18 cellular contexts compared by ENCODE assay signal in genomic region chr5:142461028-142461427, GRCh38.
DNase-seq lines count a peak whose midpoint lies in the region; ATAC-seq and TF ChIP-seq lines count a peak whose summit lies in the region.
"Had no signal": no experiment of that assay in that cellular context is flagged by ENCODE, and none has a peak within 500 bp of the region (broad histone marks: within the 10 kb centered on the region; RNA-seq: fewer than 3 reads in every experiment).

No MANE protein-coding gene starts in this region.

- no peaks in the 10 kb centered on the region for H3K27me3 ChIP-seq in neural cell (ENCODE audit: insufficient read depth, low read depth, low read length)
- H3K27me3 ChIP-seq in stomach = no peaks in the 10 kb centered on the region
- H3K27me3 ChIP-seq in suprapubic skin = no peaks in the 10 kb centered on the region
- H3K27me3 ChIP-seq: BLaER1 treated with 17β-estradiol and CSF1 and Interleukin-3, amounts not matched to agents 10 nM and 100 nM had no signal

- H3K27ac ChIP-seq in neural cell (ENCODE audit: low read length) (peak overlapping the region; percentile 70), stomach (no peak overlapping the region), suprapubic skin (no peak overlapping the region)
- H3K27ac ChIP-seq: BLaER1 treated with 17β-estradiol and CSF1 and Interleukin-3, amounts not matched to agents 10 nM and 100 nM had no signal

- H2AFZ ChIP-seq in neural cell (ENCODE audit: low read depth, low read length) = peak overlapping the region; percentile 10

- H3K79me2 ChIP-seq in neural cell (replicated peaks; ENCODE audit: insufficient read depth, low read length) = no peaks in the 10 kb centered on the region

- H4K20me1 ChIP-seq in neural cell (ENCODE audit: insufficient read depth) = no peaks in the 10 kb centered on the region
- H4K20me1 ChIP-seq: BLaER1 treated with 17β-estradiol and CSF1 and Interleukin-3, amounts not matched to agents 10 nM and 100 nM had no signal

- no peaks in the 10 kb centered on the region for H3F3A ChIP-seq in neural cell (ENCODE audit: insufficient read depth, low read length, poor library complexity, severe bottlenecking)

- TF ChIP-seq POLR2A in stomach (IDR thresholded peaks at IDR 0.05) (no peak), suprapubic skin (IDR thresholded peaks at IDR 0.05) (no peak)

- H3K4me1 ChIP-seq in stomach (peaks cover 0 to 4% (median 1%) of the 10 kb centered on the region in 4 donors), suprapubic skin (peaks cover 1% of the 10 kb centered on the region)

- no peaks in the 10 kb centered on the region for H3K27me3 Mint-ChIP-seq in activated naive CD8-positive, alpha-beta T cell treated with anti-CD3 and anti-CD28 coated beads, Interleukin-2, amount 50 U/mL, for 24 hours
- no peaks in the 10 kb centered on the region for H3K27me3 Mint-ChIP-seq in activated naive CD8-positive, alpha-beta T cell treated with anti-CD3 and anti-CD28 coated beads for 36 hours
- no peaks in the 10 kb centered on the region for H3K27me3 Mint-ChIP-seq in activated T-helper 17 cell treated with anti-CD3 and anti-CD28 coated beads, Interleukin-2, amount 50 U/mL, for 72 hours

- no peak overlapping the region for H3K4me2 ChIP-seq in neural cell (ENCODE audit: low read length)
- H3K4me2 ChIP-seq: BLaER1 treated with 17β-estradiol and CSF1 and Interleukin-3, amounts not matched to agents 10 nM and 100 nM had no signal

- H3K9ac ChIP-seq in neural cell (ENCODE audit: low read length) = no peak overlapping the region
- H3K9ac ChIP-seq: BLaER1 treated with 17β-estradiol and CSF1 and Interleukin-3, amounts not matched to agents 10 nM and 100 nM had no signal

- H3K36me3 ChIP-seq in neural cell (ENCODE audit: insufficient read depth, low read length) = no peaks in the 10 kb centered on the region
- H3K36me3 ChIP-seq in stomach = no peaks in the 10 kb centered on the region
- H3K36me3 ChIP-seq in suprapubic skin = no peaks in the 10 kb centered on the region

- H3K9me2 ChIP-seq in neural cell (ENCODE audit: insufficient read depth, low read length) = no peaks in the 10 kb centered on the region

- TF ChIP-seq RAD21 in neural cell (conservative IDR thresholded peaks at IDR 0.05) = no peak

- H3K9me3 ChIP-seq in neural cell (ENCODE audit: low read length) (no peaks in the 10 kb centered on the region), stomach (peaks cover 0 to 8% (median 0%) of the 10 kb centered on the region in 4 donors), suprapubic skin (no peaks in the 10 kb centered on the region)

- H3K4me1 Mint-ChIP-seq in activated naive CD8-positive, alpha-beta T cell treated with anti-CD3 and anti-CD28 coated beads, Interleukin-2, amount 50 U/mL, for 24 hours = peaks cover 5% of the 10 kb centered on the region
- no peaks in the 10 kb centered on the region for H3K4me1 Mint-ChIP-seq in activated naive CD8-positive, alpha-beta T cell treated with anti-CD3 and anti-CD28 coated beads for 36 hours
- H3K4me1 Mint-ChIP-seq in activated T-helper 17 cell treated with anti-CD3 and anti-CD28 coated beads, Interleukin-2, amount 50 U/mL, for 72 hours = peaks cover 9% of the 10 kb centered on the region

- intact Hi-C loops in stomach (cut with DNase I; ENCODE audit: low total_unique reads) = no loop called here

- WGBS in stomach, 5 donors = 76 to 82% (median 80%) methylated on average over 4 of the region's 4 CpGs
- 80% methylated on average over 4 of the region's 4 CpGs for WGBS in suprapubic skin

- H3K4me3 Mint-ChIP-seq in activated naive CD8-positive, alpha-beta T cell treated with anti-CD3 and anti-CD28 coated beads, Interleukin-2, amount 50 U/mL, for 24 hours = no peak overlapping the region
- no peak overlapping the region for H3K4me3 Mint-ChIP-seq in activated naive CD8-positive, alpha-beta T cell treated with anti-CD3 and anti-CD28 coated beads for 36 hours
- H3K4me3 Mint-ChIP-seq in activated T-helper 17 cell treated with anti-CD3 and anti-CD28 coated beads, Interleukin-2, amount 50 U/mL, for 72 hours = no peak overlapping the region
- H3K4me3 Mint-ChIP-seq: B cell; CD8-positive, alpha-beta T cell; H9 had no signal

- H3K4me3 ChIP-seq in neural cell (ENCODE audit: low read length) (peak overlapping the region; percentile 32), stomach (no peak overlapping the region), suprapubic skin (no peak overlapping the region)
- H3K4me3 ChIP-seq: BLaER1 treated with 17β-estradiol and CSF1 and Interleukin-3, amounts not matched to agents 10 nM and 100 nM; GM12878 had no signal

- TF ChIP-seq CTCF in neural cell (IDR thresholded peaks at IDR 0.05; ENCODE audit: poor library complexity, severe bottlenecking) (no peak), stomach (IDR thresholded peaks at IDR 0.05) (no peak), suprapubic skin (IDR thresholded peaks at IDR 0.05) (no peak)

- TF ChIP-seq EP300 in neural cell (conservative IDR thresholded peaks at IDR 0.05; ENCODE audit: poor library complexity, severe bottlenecking) = peak; percentile 86
- TF ChIP-seq EP300 in stomach (IDR thresholded peaks at IDR 0.05) = no peak
- no peak for TF ChIP-seq EP300 in suprapubic skin (IDR thresholded peaks at IDR 0.05)

- H3K36me3 Mint-ChIP-seq in activated naive CD8-positive, alpha-beta T cell treated with anti-CD3 and anti-CD28 coated beads, Interleukin-2, amount 50 U/mL, for 24 hours (ENCODE audit: low read depth) = no peaks in the 10 kb centered on the region
- no peaks in the 10 kb centered on the region for H3K36me3 Mint-ChIP-seq in activated naive CD8-positive, alpha-beta T cell treated with anti-CD3 and anti-CD28 coated beads for 36 hours
- H3K36me3 Mint-ChIP-seq in activated T-helper 17 cell treated with anti-CD3 and anti-CD28 coated beads, Interleukin-2, amount 50 U/mL, for 72 hours (ENCODE audit: low read depth) = no peaks in the 10 kb centered on the region
- H3K36me3 Mint-ChIP-seq: CD8-positive, alpha-beta T cell had no signal

- no peak overlapping the region for H3K27ac Mint-ChIP-seq in activated naive CD8-positive, alpha-beta T cell treated with anti-CD3 and anti-CD28 coated beads, Interleukin-2, amount 50 U/mL, for 24 hours
- H3K27ac Mint-ChIP-seq in activated naive CD8-positive, alpha-beta T cell treated with anti-CD3 and anti-CD28 coated beads for 36 hours = no peak overlapping the region
- H3K27ac Mint-ChIP-seq in activated T-helper 17 cell treated with anti-CD3 and anti-CD28 coated beads, Interleukin-2, amount 50 U/mL, for 72 hours = no peak overlapping the region
- H3K27ac Mint-ChIP-seq: B cell; CD8-positive, alpha-beta T cell; H9 had no signal

- ATAC-seq in activated naive CD8-positive, alpha-beta T cell treated with anti-CD3 and anti-CD28 coated beads, Interleukin-2, amount 50 U/mL, for 24 hours = peak; percentile 28
- peak; percentile 66 for ATAC-seq in activated T-helper 17 cell treated with anti-CD3 and anti-CD28 coated beads, Interleukin-2, amount 50 U/mL, for 72 hours (replicated peaks)
- ATAC-seq: CD8-positive, alpha-beta T cell; GM12878; HepG2 had no signal

- peaks cover 1% of the 10 kb centered on the region for H3K9me3 Mint-ChIP-seq in activated naive CD8-positive, alpha-beta T cell treated with anti-CD3 and anti-CD28 coated beads, Interleukin-2, amount 50 U/mL, for 24 hours
- H3K9me3 Mint-ChIP-seq in activated naive CD8-positive, alpha-beta T cell treated with anti-CD3 and anti-CD28 coated beads for 36 hours = peaks cover 5% of the 10 kb centered on the region
- no peaks in the 10 kb centered on the region for H3K9me3 Mint-ChIP-seq in activated T-helper 17 cell treated with anti-CD3 and anti-CD28 coated beads, Interleukin-2, amount 50 U/mL, for 72 hours
- H3K9me3 Mint-ChIP-seq: CD8-positive, alpha-beta T cell; H9 had no signal

- no peak for DNase-seq in activated naive CD8-positive, alpha-beta T cell treated with anti-CD3 and anti-CD28 coated beads, Interleukin-2, amount 50 U/mL, for 24 hours
- DNase-seq in activated naive CD8-positive, alpha-beta T cell treated with anti-CD3 and anti-CD28 coated beads for 36 hours = no peak
- DNase-seq in stomach (no peak), suprapubic skin (ENCODE audit: low spot score in 2 of 2) (no peak)
- DNase-seq: CD8-positive, alpha-beta T cell; COR-L47; DMS 273 treated with DMSO at 0.1 percent for 48 hours; DMS53; DND-41; EL; GOT3; H9 had no signal

TF ChIP-seq in neural cell, 6 proteins besides CTCF, POLR2A, EP300 and RAD21:
- TF ChIP-seq SMC3 (conservative IDR thresholded peaks at IDR 0.05; ENCODE audit: poor library complexity) (no peak), MXI1 (conservative IDR thresholded peaks at IDR 0.05; ENCODE audit: poor library complexity, severe bottlenecking) (no peak), REST (IDR thresholded peaks at IDR 0.05; ENCODE audit: borderline replicate concordance) (no peak), TAF1 (IDR thresholded peaks at IDR 0.05; ENCODE audit: low read depth) (no peak), POLR2AphosphoS5 (IDR thresholded peaks at IDR 0.05) (no peak)
TF ChIP-seq in neural cell: peak in this region for 0.
